In the genomic region with DNA sequence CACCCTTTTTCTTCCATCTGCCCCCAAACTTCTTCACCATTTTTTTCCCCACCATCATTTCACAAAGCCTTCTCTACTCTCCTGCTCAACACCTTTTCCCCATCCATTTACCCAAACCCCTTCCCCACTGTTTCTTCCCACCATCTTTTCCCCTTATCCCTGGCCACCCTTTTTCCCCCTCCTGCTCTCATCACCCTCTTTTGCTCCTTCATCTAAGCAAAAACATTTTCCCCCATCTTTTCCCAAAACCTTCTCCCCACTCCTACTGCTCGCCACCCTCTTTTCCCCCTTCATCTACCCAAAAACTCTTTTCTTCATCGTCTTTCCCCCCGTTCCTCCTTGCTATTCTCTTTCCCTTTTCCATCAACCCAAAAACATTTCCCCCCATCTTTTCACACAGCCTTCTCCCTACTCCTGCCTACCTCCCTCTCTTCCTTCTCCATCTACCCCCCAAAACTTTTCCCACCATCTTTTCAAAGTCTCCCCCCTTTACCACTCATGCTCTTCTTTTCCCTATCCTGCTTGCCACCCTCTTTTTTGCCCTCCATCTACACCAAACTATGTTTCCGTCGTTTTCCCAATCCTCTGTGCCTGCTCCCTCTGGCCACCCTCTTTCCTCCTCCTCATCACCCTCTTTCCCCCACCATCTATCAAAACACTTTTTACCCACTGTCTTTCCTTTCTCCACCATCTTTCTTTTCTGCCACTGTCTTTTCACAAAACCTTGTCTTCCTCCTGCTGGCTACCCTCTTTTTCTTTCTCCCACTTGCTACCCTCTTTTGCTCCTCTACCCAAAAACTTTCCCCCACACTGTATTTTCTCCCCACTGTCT, we compare ENCODE assay signal across 1 cellular context.
TF ChIP-seq lines count a peak whose summit lies in the region.

No MANE protein-coding gene starts in this region.

TF ChIP-seq in K562, 482 proteins besides CTCF, POLR2A, EP300 and RAD21 (continued from another document):
- TF ChIP-seq MLLT1 (IDR thresholded peaks at IDR 0.05) (peak; percentile 75 to 83; a peak in 2 of 4 replicates), ELF4 (CRISPR knock-in tag; IDR thresholded peaks at IDR 0.05) (peak; percentile 40; the same call in 1 of the 2 replicates), OTX1 (CRISPR knock-in tag; IDR thresholded peaks at IDR 0.05) (0 out of 2 replicates have a peak, but pooled peaks have one; percentile 6), KAT8 (IDR thresholded peaks at IDR 0.05; ENCODE audit: low read depth) (no peak), NFRKB (IDR thresholded peaks at IDR 0.05; ENCODE audit: low read depth) (peak; percentile 22; the same call in 1 of the 2 replicates)
